Comparison of ENCODE assay signal across 18 cellular contexts in genomic region chr22:17954200-17954859, GRCh38.
DNase-seq lines count a peak whose midpoint lies in the region; FAIRE-seq and TF ChIP-seq lines count a peak whose summit lies in the region.
"Had no signal": no experiment of that assay in that cellular context is flagged by ENCODE, and none has a peak within 500 bp of the region (broad histone marks: within the 10 kb centered on the region; RNA-seq: fewer than 3 reads in every experiment).

No MANE protein-coding gene starts in this region.

- intact Hi-C loops in kidney (cut with DNase I) = no loop called here

- no peaks in the 10 kb centered on the region for H3K36me3 ChIP-seq in kidney (ENCODE audit: control insufficient read depth in 1 of 2, insufficient read depth in 2 of 2, low read length in 2 of 2)
- H3K36me3 ChIP-seq: tibial artery had no signal

- H3K27me3 Mint-ChIP-seq in nephron (ENCODE audit: low read depth) (no peaks in the 10 kb centered on the region), HFFc6 (ENCODE audit: insufficient read depth) (peaks cover 1% of the 10 kb centered on the region)
- H3K27me3 Mint-ChIP-seq: activated CD4-positive, alpha-beta T cell treated with anti-CD3 and anti-CD28 coated beads, Interleukin-2, amount 10 ng/mL, durations not matched to agents 7 days and 5 days; activated naive CD8-positive, alpha-beta T cell treated with anti-CD3 and anti-CD28 coated beads, Interleukin-2, amount 10 ng/mL, durations not matched to agents 7 days and 5 days; naive thymus-derived CD4-positive, alpha-beta T cell had no signal

- peaks cover 40 to 61% of the 10 kb centered on the region in 2 donors for H3K4me1 ChIP-seq in kidney (ENCODE audit: control insufficient read depth in 1 of 2, insufficient read depth in 1 of 2, low read depth in 1 of 2, low read length in 2 of 2)

- peak overlapping the region; percentile 79 to 85 (median 81) for H3K27ac Mint-ChIP-seq in nephron
- no peak overlapping the region for H3K27ac Mint-ChIP-seq in HFFc6
- H3K27ac Mint-ChIP-seq: activated CD4-positive, alpha-beta T cell treated with anti-CD3 and anti-CD28 coated beads, Interleukin-2, amount 10 ng/mL, durations not matched to agents 7 days and 5 days; activated naive CD8-positive, alpha-beta T cell treated with anti-CD3 and anti-CD28 coated beads, Interleukin-2, amount 10 ng/mL, durations not matched to agents 7 days and 5 days; naive thymus-derived CD4-positive, alpha-beta T cell had no signal

- peak; percentile 94 for FAIRE-seq in RCC 7860 (lab: Jason Lieb, UNC)
- no peak for FAIRE-seq in kidney (lab: Jason Lieb, UNC)
- FAIRE-seq: colon, small intestine had no signal

- peak overlapping the region in 1 of 2 donors; percentile 3 for H3K4me3 ChIP-seq in kidney (ENCODE audit: low read length in 2 of 2)
- H3K4me3 ChIP-seq: lung, tibial artery had no signal

- peak overlapping the region; percentile 45 to 81 for H3K27ac ChIP-seq in kidney (ENCODE audit: low read depth in 2 of 2, low read length in 2 of 2)
- H3K27ac ChIP-seq: tibial artery had no signal

- H3K4me3 Mint-ChIP-seq in nephron = peak overlapping the region in 1 of 3 experiments; percentile 34
- H3K4me3 Mint-ChIP-seq in HFFc6 = no peak overlapping the region
- H3K4me3 Mint-ChIP-seq: activated CD4-positive, alpha-beta T cell treated with anti-CD3 and anti-CD28 coated beads, Interleukin-2, amount 10 ng/mL, durations not matched to agents 7 days and 5 days; activated naive CD8-positive, alpha-beta T cell treated with anti-CD3 and anti-CD28 coated beads, Interleukin-2, amount 10 ng/mL, durations not matched to agents 7 days and 5 days; naive thymus-derived CD4-positive, alpha-beta T cell had no signal

- DNase-seq in RCC 7860 (ENCODE audit: low spot score) = peak; percentile 90
- no peak for DNase-seq in kidney
- DNase-seq in occipital lobe (lab: John Stamatoyannopoulos, UW) = no peak
- no peak for DNase-seq in HFFc6
- no peak for DNase-seq in midbrain (lab: John Stamatoyannopoulos, UW)
- no peak for DNase-seq in NCI-H774 (lab: John Stamatoyannopoulos, UW)
- DNase-seq: activated CD4-positive, alpha-beta T cell treated with anti-CD3 and anti-CD28 coated beads, Interleukin-2, amount 10 ng/mL, durations not matched to agents 7 days and 5 days; activated naive CD8-positive, alpha-beta T cell treated with anti-CD3 and anti-CD28 coated beads, Interleukin-2, amount 10 ng/mL, durations not matched to agents 7 days and 5 days; naive thymus-derived CD4-positive, alpha-beta T cell; NCI-H1417 treated with DMSO at 0.1 percent for 48 hours; SHP77; small intestine; stimulated activated naive CD8-positive, alpha-beta T cell treated with anti-CD3 and anti-CD28 coated beads, Interleukin-15, Interleukin-2, amounts not matched to agents 100 U/mL and 50 U/mL, for 24 hours; T-helper 1 cell had no signal

- H3K36me3 Mint-ChIP-seq in nephron (ENCODE audit: low read depth) (no peaks in the 10 kb centered on the region), HFFc6 (ENCODE audit: low read depth) (peaks cover 11% of the 10 kb centered on the region)
- H3K36me3 Mint-ChIP-seq: activated naive CD8-positive, alpha-beta T cell treated with anti-CD3 and anti-CD28 coated beads, Interleukin-2, amount 10 ng/mL, durations not matched to agents 7 days and 5 days had no signal

- peak overlapping the region in 1 of 2 donors; percentile 47 for H3K9ac ChIP-seq in kidney (ENCODE audit: low read length in 2 of 2)

- H3K4me1 Mint-ChIP-seq in nephron (peaks cover 70% of the 10 kb centered on the region), HFFc6 (ENCODE audit: low read depth) (peaks cover 29% of the 10 kb centered on the region)
- H3K4me1 Mint-ChIP-seq: activated CD4-positive, alpha-beta T cell treated with anti-CD3 and anti-CD28 coated beads, Interleukin-2, amount 10 ng/mL, durations not matched to agents 7 days and 5 days had no signal

- TF ChIP-seq CTCF in kidney (IDR thresholded peaks at IDR 0.05; ENCODE audit: borderline replicate concordance, extremely low read depth, insufficient read depth) = no peak
- TF ChIP-seq CTCF in nephron (IDR thresholded peaks at IDR 0.05; ENCODE audit: unreplicated experiment in 3 of 3) = no peak
- no peak for TF ChIP-seq CTCF in HFFc6 (IDR thresholded peaks at IDR 0.05)

- no peaks in the 10 kb centered on the region for H3K9me3 ChIP-seq in kidney (ENCODE audit: control insufficient read depth in 1 of 2, low read length in 2 of 2)
- H3K9me3 ChIP-seq: tibial artery had no signal

- H3K9me3 Mint-ChIP-seq in nephron (no peaks in the 10 kb centered on the region), HFFc6 (no peaks in the 10 kb centered on the region)
- H3K9me3 Mint-ChIP-seq: activated CD4-positive, alpha-beta T cell treated with anti-CD3 and anti-CD28 coated beads, Interleukin-2, amount 10 ng/mL, durations not matched to agents 7 days and 5 days; activated naive CD8-positive, alpha-beta T cell treated with anti-CD3 and anti-CD28 coated beads, Interleukin-2, amount 10 ng/mL, durations not matched to agents 7 days and 5 days had no signal
